ENCODE assay signal across 1 cellular context in the genomic region with DNA sequence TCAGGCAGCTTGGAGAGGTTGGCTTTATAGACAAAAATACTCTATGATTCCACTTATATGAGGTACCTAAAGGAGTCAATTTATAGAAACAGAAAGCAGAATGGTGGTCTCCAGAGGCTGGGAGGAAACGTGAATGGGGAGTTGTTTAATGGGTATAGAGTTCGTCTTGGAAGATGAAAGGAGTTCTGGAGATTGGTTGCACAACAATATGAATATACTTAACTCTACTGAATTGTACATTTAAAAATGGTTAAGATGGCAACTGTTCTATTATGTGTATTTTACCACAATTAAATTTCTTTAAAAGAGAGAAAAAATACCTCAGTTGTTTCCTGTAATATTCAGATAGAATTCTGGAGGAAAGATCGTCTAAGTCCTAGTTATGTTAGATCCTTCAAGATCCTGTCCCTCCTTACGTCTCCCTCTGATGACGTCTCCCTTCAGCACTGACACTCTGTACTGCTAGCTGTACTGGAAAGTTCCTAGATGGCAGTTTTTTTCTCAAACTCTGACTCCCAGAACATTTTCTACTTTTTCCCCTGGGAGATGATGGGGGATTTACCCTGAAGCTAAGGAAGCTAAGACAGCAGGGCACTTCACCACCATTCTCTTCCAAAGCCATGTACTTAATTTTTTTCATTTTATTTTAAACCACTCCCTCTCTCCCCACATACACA.
TF ChIP-seq lines count a peak whose summit lies in the region.

No MANE protein-coding gene starts in this region.

TF ChIP-seq in K562, 482 proteins besides CTCF, POLR2A, EP300 and RAD21 (continued from another document and continues in another):
- TF ChIP-seq, protein P1, sequence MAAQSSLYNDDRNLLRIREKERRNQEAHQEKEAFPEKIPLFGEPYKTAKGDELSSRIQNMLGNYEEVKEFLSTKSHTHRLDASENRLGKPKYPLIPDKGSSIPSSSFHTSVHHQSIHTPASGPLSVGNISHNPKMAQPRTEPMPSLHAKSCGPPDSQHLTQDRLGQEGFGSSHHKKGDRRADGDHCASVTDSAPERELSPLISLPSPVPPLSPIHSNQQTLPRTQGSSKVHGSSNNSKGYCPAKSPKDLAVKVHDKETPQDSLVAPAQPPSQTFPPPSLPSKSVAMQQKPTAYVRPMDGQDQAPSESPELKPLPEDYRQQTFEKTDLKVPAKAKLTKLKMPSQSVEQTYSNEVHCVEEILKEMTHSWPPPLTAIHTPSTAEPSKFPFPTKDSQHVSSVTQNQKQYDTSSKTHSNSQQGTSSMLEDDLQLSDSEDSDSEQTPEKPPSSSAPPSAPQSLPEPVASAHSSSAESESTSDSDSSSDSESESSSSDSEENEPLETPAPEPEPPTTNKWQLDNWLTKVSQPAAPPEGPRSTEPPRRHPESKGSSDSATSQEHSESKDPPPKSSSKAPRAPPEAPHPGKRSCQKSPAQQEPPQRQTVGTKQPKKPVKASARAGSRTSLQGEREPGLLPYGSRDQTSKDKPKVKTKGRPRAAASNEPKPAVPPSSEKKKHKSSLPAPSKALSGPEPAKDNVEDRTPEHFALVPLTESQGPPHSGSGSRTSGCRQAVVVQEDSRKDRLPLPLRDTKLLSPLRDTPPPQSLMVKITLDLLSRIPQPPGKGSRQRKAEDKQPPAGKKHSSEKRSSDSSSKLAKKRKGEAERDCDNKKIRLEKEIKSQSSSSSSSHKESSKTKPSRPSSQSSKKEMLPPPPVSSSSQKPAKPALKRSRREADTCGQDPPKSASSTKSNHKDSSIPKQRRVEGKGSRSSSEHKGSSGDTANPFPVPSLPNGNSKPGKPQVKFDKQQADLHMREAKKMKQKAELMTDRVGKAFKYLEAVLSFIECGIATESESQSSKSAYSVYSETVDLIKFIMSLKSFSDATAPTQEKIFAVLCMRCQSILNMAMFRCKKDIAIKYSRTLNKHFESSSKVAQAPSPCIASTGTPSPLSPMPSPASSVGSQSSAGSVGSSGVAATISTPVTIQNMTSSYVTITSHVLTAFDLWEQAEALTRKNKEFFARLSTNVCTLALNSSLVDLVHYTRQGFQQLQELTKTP (IDR thresholded peaks at IDR 0.05; ENCODE audit: low read depth in 1 of 2, partially characterized antibody in 2 of 2): peak in 1 of 2 experiments; percentile 83
- TF ChIP-seq, protein P2, sequence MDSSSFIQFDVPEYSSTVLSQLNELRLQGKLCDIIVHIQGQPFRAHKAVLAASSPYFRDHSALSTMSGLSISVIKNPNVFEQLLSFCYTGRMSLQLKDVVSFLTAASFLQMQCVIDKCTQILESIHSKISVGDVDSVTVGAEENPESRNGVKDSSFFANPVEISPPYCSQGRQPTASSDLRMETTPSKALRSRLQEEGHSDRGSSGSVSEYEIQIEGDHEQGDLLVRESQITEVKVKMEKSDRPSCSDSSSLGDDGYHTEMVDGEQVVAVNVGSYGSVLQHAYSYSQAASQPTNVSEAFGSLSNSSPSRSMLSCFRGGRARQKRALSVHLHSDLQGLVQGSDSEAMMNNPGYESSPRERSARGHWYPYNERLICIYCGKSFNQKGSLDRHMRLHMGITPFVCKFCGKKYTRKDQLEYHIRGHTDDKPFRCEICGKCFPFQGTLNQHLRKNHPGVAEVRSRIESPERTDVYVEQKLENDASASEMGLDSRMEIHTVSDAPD (CRISPR knock-in tag; IDR thresholded peaks at IDR 0.05): no peak
- TF ChIP-seq, protein P3, sequence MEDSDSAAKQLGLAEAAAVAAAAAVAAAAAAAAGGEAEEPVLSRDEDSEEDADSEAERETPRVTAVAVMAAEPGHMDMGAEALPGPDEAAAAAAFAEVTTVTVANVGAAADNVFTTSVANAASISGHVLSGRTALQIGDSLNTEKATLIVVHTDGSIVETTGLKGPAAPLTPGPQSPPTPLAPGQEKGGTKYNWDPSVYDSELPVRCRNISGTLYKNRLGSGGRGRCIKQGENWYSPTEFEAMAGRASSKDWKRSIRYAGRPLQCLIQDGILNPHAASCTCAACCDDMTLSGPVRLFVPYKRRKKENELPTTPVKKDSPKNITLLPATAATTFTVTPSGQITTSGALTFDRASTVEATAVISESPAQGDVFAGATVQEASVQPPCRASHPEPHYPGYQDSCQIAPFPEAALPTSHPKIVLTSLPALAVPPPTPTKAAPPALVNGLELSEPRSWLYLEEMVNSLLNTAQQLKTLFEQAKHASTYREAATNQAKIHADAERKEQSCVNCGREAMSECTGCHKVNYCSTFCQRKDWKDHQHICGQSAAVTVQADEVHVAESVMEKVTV (CRISPR knock-in tag; IDR thresholded peaks at IDR 0.05): no peak
- TF ChIP-seq SMARCB1 (IDR thresholded peaks at IDR 0.05; ENCODE audit: insufficient read length, low read depth): no peak
- no peak for TF ChIP-seq TCFL5 (CRISPR knock-in tag; conservative IDR thresholded peaks at IDR 0.05)
- TF ChIP-seq JUN (IDR thresholded peaks at IDR 0.05; ENCODE audit: borderline replicate concordance, low read depth, low read length): no peak
- no peak for TF ChIP-seq JUN (CRISPR knock-in tag; IDR thresholded peaks at IDR 0.05; ENCODE audit: borderline replicate concordance)
- TF ChIP-seq YY1 (IDR thresholded peaks at IDR 0.05; ENCODE audit: borderline replicate concordance in 1 of 3, control insufficient read depth in 1 of 3, extremely low read depth in 1 of 3, insufficient read depth in 3 of 3, insufficient read length in 1 of 3, insufficient replicate concordance in 2 of 3, low read depth in 1 of 3, low read length in 2 of 3): no peak
- TF ChIP-seq, protein P4, sequence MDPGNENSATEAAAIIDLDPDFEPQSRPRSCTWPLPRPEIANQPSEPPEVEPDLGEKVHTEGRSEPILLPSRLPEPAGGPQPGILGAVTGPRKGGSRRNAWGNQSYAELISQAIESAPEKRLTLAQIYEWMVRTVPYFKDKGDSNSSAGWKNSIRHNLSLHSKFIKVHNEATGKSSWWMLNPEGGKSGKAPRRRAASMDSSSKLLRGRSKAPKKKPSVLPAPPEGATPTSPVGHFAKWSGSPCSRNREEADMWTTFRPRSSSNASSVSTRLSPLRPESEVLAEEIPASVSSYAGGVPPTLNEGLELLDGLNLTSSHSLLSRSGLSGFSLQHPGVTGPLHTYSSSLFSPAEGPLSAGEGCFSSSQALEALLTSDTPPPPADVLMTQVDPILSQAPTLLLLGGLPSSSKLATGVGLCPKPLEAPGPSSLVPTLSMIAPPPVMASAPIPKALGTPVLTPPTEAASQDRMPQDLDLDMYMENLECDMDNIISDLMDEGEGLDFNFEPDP (CRISPR knock-in tag; IDR thresholded peaks at IDR 0.05): no peak
- no peak for TF ChIP-seq TAF7 (tag; IDR thresholded peaks at IDR 0.05)
- no peak for TF ChIP-seq RBM34 (IDR thresholded peaks at IDR 0.05; ENCODE audit: borderline replicate concordance, insufficient read depth, low read length)
- no peak for TF ChIP-seq KAT8 (IDR thresholded peaks at IDR 0.05; ENCODE audit: low read depth)
- TF ChIP-seq, protein P5, sequence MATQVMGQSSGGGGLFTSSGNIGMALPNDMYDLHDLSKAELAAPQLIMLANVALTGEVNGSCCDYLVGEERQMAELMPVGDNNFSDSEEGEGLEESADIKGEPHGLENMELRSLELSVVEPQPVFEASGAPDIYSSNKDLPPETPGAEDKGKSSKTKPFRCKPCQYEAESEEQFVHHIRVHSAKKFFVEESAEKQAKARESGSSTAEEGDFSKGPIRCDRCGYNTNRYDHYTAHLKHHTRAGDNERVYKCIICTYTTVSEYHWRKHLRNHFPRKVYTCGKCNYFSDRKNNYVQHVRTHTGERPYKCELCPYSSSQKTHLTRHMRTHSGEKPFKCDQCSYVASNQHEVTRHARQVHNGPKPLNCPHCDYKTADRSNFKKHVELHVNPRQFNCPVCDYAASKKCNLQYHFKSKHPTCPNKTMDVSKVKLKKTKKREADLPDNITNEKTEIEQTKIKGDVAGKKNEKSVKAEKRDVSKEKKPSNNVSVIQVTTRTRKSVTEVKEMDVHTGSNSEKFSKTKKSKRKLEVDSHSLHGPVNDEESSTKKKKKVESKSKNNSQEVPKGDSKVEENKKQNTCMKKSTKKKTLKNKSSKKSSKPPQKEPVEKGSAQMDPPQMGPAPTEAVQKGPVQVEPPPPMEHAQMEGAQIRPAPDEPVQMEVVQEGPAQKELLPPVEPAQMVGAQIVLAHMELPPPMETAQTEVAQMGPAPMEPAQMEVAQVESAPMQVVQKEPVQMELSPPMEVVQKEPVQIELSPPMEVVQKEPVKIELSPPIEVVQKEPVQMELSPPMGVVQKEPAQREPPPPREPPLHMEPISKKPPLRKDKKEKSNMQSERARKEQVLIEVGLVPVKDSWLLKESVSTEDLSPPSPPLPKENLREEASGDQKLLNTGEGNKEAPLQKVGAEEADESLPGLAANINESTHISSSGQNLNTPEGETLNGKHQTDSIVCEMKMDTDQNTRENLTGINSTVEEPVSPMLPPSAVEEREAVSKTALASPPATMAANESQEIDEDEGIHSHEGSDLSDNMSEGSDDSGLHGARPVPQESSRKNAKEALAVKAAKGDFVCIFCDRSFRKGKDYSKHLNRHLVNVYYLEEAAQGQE (CRISPR knock-in tag; IDR thresholded peaks at IDR 0.05; ENCODE audit: low read depth): no peak
- no peak for TF ChIP-seq MYC (IDR thresholded peaks at IDR 0.05; ENCODE audit: low read depth, low read length)
- TF ChIP-seq MYC (CRISPR knock-in tag; IDR thresholded peaks at IDR 0.05; ENCODE audit: borderline replicate concordance, low read depth): no peak
- TF ChIP-seq NFXL1 (CRISPR knock-in tag; IDR thresholded peaks at IDR 0.05): no peak
- TF ChIP-seq, protein P6, sequence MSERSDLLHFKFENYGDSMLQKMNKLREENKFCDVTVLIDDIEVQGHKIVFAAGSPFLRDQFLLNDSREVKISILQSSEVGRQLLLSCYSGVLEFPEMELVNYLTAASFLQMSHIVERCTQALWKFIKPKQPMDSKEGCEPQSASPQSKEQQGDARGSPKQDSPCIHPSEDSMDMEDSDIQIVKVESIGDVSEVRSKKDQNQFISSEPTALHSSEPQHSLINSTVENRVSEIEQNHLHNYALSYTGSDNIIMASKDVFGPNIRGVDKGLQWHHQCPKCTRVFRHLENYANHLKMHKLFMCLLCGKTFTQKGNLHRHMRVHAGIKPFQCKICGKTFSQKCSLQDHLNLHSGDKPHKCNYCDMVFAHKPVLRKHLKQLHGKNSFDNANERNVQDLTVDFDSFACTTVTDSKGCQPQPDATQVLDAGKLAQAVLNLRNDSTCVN (CRISPR knock-in tag; IDR thresholded peaks at IDR 0.05): no peak
- no peak for TF ChIP-seq ELF4 (CRISPR knock-in tag; IDR thresholded peaks at IDR 0.05)
- TF ChIP-seq, protein P7, sequence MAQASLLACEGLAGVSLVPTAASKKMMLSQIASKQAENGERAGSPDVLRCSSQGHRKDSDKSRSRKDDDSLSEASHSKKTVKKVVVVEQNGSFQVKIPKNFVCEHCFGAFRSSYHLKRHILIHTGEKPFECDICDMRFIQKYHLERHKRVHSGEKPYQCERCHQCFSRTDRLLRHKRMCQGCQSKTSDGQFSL (CRISPR knock-in tag; IDR thresholded peaks at IDR 0.05): no peak
- TF ChIP-seq, protein P7 (tag; IDR thresholded peaks at IDR 0.05): no peak; a peak in 1 of 4 replicates
- TF ChIP-seq ZNF695 (CRISPR knock-in tag; IDR thresholded peaks at IDR 0.05): no peak
- no peak for TF ChIP-seq ZKSCAN1 (IDR thresholded peaks at IDR 0.05; ENCODE audit: low read depth, low read length)
- TF ChIP-seq, protein P8, sequence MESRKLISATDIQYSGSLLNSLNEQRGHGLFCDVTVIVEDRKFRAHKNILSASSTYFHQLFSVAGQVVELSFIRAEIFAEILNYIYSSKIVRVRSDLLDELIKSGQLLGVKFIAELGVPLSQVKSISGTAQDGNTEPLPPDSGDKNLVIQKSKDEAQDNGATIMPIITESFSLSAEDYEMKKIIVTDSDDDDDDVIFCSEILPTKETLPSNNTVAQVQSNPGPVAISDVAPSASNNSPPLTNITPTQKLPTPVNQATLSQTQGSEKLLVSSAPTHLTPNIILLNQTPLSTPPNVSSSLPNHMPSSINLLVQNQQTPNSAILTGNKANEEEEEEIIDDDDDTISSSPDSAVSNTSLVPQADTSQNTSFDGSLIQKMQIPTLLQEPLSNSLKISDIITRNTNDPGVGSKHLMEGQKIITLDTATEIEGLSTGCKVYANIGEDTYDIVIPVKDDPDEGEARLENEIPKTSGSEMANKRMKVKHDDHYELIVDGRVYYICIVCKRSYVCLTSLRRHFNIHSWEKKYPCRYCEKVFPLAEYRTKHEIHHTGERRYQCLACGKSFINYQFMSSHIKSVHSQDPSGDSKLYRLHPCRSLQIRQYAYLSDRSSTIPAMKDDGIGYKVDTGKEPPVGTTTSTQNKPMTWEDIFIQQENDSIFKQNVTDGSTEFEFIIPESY (CRISPR knock-in tag; IDR thresholded peaks at IDR 0.05): no peak
- TF ChIP-seq RBM39 (optimal IDR thresholded peaks at IDR 0.05; ENCODE audit: low read depth, low read length): no peak
- TF ChIP-seq KDM1A (IDR thresholded peaks at IDR 0.05): no peak
- no peak for TF ChIP-seq NCOA2 (IDR thresholded peaks at IDR 0.05; ENCODE audit: partially characterized antibody in 2 of 2)
- TF ChIP-seq KHSRP (IDR thresholded peaks at IDR 0.05): no peak
- peak; percentile 40 for TF ChIP-seq PHF20 (IDR thresholded peaks at IDR 0.05; ENCODE audit: partially characterized antibody)
- no peak for TF ChIP-seq POU5F1 (IDR thresholded peaks at IDR 0.05; ENCODE audit: borderline replicate concordance, low read depth, low read length, partially characterized antibody)
- TF ChIP-seq ZNF165 (CRISPR knock-in tag; IDR thresholded peaks at IDR 0.05; ENCODE audit: borderline replicate concordance): no peak
- TF ChIP-seq E2F3 (CRISPR knock-in tag; IDR thresholded peaks at IDR 0.05): no peak
- no peak for TF ChIP-seq SIRT6 (IDR thresholded peaks at IDR 0.05; ENCODE audit: low read depth, low read length)
- TF ChIP-seq ZNF561 (CRISPR knock-in tag; conservative IDR thresholded peaks at IDR 0.05): no peak
- TF ChIP-seq JUND (IDR thresholded peaks at IDR 0.05; ENCODE audit: borderline replicate concordance, low read depth, low read length): no peak
- no peak; the same call in 2 of the 3 replicates for TF ChIP-seq JUND (tag; IDR thresholded peaks at IDR 0.05; ENCODE audit: borderline replicate concordance, low read depth, low read length)
- no peak for TF ChIP-seq NR2F6 (CRISPR knock-in tag; IDR thresholded peaks at IDR 0.05)
- TF ChIP-seq ZFPM2 (CRISPR knock-in tag; IDR thresholded peaks at IDR 0.05): no peak
- TF ChIP-seq HNRNPH1 (optimal IDR thresholded peaks at IDR 0.05; ENCODE audit: low read depth, low read length): no peak
- no peak for TF ChIP-seq IFI16 (CRISPR knock-in tag; IDR thresholded peaks at IDR 0.05)
- no peak for TF ChIP-seq TEAD4 (IDR thresholded peaks at IDR 0.05; ENCODE audit: low read length)
- TF ChIP-seq TEAD4 (CRISPR knock-in tag; IDR thresholded peaks at IDR 0.05; ENCODE audit: borderline replicate concordance): no peak
- TF ChIP-seq ESRRA (IDR thresholded peaks at IDR 0.05; ENCODE audit: borderline replicate concordance, low read depth): no peak
- no peak for TF ChIP-seq NR2C1 (IDR thresholded peaks at IDR 0.05)
- TF ChIP-seq NR2C1 (tag; IDR thresholded peaks at IDR 0.05): no peak
- TF ChIP-seq BACH1 (tag; IDR thresholded peaks at IDR 0.05): no peak
- TF ChIP-seq RBBP5 (IDR thresholded peaks at IDR 0.05; ENCODE audit: borderline replicate concordance, insufficient read depth, low read length, poor library complexity, severe bottlenecking): no peak
- no peak for TF ChIP-seq MXI1 (IDR thresholded peaks at IDR 0.05; ENCODE audit: low read depth, low read length)
- TF ChIP-seq KAT7 (CRISPR knock-in tag; IDR thresholded peaks at IDR 0.05; ENCODE audit: borderline replicate concordance): no peak
- TF ChIP-seq, protein P9, sequence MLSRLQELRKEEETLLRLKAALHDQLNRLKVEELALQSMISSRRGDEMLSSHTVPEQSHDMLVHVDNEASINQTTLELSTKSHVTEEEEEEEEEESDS (CRISPR knock-in tag; IDR thresholded peaks at IDR 0.05): no peak
- TF ChIP-seq MTA1 (IDR thresholded peaks at IDR 0.05; ENCODE audit: borderline replicate concordance): peak; percentile 73; the same call in 1 of the 2 replicates
- no peak for TF ChIP-seq TCF7L2 (IDR thresholded peaks at IDR 0.05; ENCODE audit: low read depth, low read length)
